ENCODE assay signal across 1 cellular context in the genomic region with DNA sequence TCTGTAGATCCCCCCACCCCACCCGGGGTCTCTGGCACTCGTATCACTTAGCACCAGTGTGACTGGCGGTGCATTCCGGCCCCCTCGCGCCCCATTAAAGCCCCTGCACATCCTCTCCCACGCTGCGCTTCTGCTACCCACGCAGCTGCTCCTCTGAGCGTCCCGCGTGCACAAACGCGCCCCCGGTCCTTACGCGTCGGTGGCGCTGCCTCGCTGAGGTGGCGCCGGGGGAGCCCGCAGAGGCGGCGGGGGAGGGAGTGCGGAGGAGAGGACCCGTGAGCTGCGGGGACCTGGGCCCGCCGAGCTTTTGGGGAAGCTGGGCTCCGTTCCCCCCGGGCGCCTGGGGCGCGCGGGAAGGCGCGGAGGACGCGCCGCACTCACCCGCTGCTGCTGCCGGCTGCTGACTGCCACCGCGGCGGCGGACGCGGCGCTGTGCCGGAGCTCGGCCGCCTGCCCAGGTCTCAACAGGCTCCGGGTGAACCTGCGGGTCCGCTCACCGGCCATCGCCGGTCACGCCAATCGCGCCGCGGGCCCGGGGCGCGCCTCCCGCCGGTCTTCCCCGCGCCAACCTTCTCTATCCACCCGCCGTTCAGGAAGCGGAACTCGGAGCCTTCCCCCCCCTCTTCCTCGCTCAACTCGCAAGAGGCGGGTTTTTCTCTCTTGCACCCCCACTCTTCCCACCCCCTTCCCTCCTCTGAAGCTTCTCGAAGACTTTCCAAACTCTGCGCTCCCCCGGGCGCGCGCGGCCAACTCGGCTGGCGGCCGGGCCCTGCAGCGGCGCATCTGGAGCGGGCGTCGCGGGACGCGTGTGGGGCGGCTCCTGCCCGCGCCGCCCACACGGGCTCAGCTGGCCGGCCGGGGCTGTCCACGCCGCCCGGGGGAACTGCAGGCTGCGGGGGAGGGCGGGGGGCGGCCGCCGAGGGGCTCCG.
TF ChIP-seq lines count a peak whose summit lies in the region.

A gene (minus strand): TSS at position 598 of the 929 bp plus-strand sequence. CDS start 94 bp downstream, at position 504.

TF ChIP-seq in HEK293, 187 proteins besides CTCF, POLR2A, EP300 and RAD21 (continued from another document and continues in another):
- TF ChIP-seq, protein P1, sequence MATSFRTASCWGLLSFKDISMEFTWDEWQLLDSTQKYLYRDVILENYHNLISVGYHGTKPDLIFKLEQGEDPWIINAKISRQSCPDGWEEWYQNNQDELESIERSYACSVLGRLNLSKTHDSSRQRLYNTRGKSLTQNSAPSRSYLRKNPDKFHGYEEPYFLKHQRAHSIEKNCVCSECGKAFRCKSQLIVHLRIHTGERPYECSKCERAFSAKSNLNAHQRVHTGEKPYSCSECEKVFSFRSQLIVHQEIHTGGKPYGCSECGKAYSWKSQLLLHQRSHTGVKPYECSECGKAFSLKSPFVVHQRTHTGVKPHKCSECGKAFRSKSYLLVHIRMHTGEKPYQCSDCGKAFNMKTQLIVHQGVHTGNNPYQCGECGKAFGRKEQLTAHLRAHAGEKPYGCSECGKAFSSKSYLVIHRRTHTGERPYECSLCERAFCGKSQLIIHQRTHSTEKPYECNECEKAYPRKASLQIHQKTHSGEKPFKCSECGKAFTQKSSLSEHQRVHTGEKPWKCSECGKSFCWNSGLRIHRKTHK (tag by site-specific recombination; IDR thresholded peaks at IDR 0.05): no peak
- no peak for TF ChIP-seq ZNF112 (tag by site-specific recombination; IDR thresholded peaks at IDR 0.05)
- peak; percentile 78 for TF ChIP-seq EGR2 (tag by site-specific recombination; IDR thresholded peaks at IDR 0.05; ENCODE audit: low read depth)
- TF ChIP-seq, protein P2, sequence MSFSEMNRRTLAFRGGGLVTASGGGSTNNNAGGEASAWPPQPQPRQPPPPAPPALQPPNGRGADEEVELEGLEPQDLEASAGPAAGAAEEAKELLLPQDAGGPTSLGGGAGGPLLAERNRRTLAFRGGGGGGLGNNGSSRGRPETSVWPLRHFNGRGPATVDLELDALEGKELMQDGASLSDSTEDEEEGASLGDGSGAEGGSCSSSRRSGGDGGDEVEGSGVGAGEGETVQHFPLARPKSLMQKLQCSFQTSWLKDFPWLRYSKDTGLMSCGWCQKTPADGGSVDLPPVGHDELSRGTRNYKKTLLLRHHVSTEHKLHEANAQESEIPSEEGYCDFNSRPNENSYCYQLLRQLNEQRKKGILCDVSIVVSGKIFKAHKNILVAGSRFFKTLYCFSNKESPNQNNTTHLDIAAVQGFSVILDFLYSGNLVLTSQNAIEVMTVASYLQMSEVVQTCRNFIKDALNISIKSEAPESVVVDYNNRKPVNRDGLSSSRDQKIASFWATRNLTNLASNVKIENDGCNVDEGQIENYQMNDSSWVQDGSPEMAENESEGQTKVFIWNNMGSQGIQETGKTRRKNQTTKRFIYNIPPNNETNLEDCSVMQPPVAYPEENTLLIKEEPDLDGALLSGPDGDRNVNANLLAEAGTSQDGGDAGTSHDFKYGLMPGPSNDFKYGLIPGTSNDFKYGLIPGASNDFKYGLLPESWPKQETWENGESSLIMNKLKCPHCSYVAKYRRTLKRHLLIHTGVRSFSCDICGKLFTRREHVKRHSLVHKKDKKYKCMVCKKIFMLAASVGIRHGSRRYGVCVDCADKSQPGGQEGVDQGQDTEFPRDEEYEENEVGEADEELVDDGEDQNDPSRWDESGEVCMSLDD (tag by site-specific recombination; IDR thresholded peaks at IDR 0.05): peak; percentile 30; the same call in 1 of the 2 replicates
- TF ChIP-seq, protein P3, sequence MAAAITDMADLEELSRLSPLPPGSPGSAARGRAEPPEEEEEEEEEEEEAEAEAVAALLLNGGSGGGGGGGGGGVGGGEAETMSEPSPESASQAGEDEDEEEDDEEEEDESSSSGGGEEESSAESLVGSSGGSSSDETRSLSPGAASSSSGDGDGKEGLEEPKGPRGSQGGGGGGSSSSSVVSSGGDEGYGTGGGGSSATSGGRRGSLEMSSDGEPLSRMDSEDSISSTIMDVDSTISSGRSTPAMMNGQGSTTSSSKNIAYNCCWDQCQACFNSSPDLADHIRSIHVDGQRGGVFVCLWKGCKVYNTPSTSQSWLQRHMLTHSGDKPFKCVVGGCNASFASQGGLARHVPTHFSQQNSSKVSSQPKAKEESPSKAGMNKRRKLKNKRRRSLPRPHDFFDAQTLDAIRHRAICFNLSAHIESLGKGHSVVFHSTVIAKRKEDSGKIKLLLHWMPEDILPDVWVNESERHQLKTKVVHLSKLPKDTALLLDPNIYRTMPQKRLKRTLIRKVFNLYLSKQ (tag by site-specific recombination; IDR thresholded peaks at IDR 0.05; ENCODE audit: borderline replicate concordance): no peak
- TF ChIP-seq GLIS1 (tag by site-specific recombination; IDR thresholded peaks at IDR 0.05): no peak
- TF ChIP-seq, protein P4, sequence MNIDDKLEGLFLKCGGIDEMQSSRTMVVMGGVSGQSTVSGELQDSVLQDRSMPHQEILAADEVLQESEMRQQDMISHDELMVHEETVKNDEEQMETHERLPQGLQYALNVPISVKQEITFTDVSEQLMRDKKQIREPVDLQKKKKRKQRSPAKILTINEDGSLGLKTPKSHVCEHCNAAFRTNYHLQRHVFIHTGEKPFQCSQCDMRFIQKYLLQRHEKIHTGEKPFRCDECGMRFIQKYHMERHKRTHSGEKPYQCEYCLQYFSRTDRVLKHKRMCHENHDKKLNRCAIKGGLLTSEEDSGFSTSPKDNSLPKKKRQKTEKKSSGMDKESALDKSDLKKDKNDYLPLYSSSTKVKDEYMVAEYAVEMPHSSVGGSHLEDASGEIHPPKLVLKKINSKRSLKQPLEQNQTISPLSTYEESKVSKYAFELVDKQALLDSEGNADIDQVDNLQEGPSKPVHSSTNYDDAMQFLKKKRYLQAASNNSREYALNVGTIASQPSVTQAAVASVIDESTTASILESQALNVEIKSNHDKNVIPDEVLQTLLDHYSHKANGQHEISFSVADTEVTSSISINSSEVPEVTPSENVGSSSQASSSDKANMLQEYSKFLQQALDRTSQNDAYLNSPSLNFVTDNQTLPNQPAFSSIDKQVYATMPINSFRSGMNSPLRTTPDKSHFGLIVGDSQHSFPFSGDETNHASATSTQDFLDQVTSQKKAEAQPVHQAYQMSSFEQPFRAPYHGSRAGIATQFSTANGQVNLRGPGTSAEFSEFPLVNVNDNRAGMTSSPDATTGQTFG (tag by site-specific recombination; IDR thresholded peaks at IDR 0.05; ENCODE audit: borderline replicate concordance): no peak
- TF ChIP-seq ZNF791 (tag by site-specific recombination; IDR thresholded peaks at IDR 0.05): no peak
- TF ChIP-seq, protein P5, sequence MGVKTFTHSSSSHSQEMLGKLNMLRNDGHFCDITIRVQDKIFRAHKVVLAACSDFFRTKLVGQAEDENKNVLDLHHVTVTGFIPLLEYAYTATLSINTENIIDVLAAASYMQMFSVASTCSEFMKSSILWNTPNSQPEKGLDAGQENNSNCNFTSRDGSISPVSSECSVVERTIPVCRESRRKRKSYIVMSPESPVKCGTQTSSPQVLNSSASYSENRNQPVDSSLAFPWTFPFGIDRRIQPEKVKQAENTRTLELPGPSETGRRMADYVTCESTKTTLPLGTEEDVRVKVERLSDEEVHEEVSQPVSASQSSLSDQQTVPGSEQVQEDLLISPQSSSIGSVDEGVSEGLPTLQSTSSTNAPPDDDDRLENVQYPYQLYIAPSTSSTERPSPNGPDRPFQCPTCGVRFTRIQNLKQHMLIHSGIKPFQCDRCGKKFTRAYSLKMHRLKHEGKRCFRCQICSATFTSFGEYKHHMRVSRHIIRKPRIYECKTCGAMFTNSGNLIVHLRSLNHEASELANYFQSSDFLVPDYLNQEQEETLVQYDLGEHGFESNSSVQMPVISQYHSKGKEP (tag by site-specific recombination; IDR thresholded peaks at IDR 0.05): no peak
- TF ChIP-seq, protein P6, sequence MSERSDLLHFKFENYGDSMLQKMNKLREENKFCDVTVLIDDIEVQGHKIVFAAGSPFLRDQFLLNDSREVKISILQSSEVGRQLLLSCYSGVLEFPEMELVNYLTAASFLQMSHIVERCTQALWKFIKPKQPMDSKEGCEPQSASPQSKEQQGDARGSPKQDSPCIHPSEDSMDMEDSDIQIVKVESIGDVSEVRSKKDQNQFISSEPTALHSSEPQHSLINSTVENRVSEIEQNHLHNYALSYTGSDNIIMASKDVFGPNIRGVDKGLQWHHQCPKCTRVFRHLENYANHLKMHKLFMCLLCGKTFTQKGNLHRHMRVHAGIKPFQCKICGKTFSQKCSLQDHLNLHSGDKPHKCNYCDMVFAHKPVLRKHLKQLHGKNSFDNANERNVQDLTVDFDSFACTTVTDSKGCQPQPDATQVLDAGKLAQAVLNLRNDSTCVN (tag by site-specific recombination; optimal IDR thresholded peaks at IDR 0.05): peak; percentile 77
- no peak for TF ChIP-seq ZNF433 (tag by site-specific recombination; IDR thresholded peaks at IDR 0.05; ENCODE audit: low read depth)
- TF ChIP-seq, protein P7, sequence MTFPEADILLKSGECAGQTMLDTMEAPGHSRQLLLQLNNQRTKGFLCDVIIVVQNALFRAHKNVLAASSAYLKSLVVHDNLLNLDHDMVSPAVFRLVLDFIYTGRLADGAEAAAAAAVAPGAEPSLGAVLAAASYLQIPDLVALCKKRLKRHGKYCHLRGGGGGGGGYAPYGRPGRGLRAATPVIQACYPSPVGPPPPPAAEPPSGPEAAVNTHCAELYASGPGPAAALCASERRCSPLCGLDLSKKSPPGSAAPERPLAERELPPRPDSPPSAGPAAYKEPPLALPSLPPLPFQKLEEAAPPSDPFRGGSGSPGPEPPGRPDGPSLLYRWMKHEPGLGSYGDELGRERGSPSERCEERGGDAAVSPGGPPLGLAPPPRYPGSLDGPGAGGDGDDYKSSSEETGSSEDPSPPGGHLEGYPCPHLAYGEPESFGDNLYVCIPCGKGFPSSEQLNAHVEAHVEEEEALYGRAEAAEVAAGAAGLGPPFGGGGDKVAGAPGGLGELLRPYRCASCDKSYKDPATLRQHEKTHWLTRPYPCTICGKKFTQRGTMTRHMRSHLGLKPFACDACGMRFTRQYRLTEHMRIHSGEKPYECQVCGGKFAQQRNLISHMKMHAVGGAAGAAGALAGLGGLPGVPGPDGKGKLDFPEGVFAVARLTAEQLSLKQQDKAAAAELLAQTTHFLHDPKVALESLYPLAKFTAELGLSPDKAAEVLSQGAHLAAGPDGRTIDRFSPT (tag by site-specific recombination; IDR thresholded peaks at IDR 0.05): no peak
- TF ChIP-seq ZNF48 (tag by site-specific recombination; IDR thresholded peaks at IDR 0.05): no peak
- TF ChIP-seq, protein P8, sequence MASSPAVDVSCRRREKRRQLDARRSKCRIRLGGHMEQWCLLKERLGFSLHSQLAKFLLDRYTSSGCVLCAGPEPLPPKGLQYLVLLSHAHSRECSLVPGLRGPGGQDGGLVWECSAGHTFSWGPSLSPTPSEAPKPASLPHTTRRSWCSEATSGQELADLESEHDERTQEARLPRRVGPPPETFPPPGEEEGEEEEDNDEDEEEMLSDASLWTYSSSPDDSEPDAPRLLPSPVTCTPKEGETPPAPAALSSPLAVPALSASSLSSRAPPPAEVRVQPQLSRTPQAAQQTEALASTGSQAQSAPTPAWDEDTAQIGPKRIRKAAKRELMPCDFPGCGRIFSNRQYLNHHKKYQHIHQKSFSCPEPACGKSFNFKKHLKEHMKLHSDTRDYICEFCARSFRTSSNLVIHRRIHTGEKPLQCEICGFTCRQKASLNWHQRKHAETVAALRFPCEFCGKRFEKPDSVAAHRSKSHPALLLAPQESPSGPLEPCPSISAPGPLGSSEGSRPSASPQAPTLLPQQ (tag by site-specific recombination; IDR thresholded peaks at IDR 0.05): no peak
- TF ChIP-seq KLF10 (tag by site-specific recombination; IDR thresholded peaks at IDR 0.05): no peak
- no peak for TF ChIP-seq ZNF175 (tag by site-specific recombination; IDR thresholded peaks at IDR 0.05)
- TF ChIP-seq, protein P9, sequence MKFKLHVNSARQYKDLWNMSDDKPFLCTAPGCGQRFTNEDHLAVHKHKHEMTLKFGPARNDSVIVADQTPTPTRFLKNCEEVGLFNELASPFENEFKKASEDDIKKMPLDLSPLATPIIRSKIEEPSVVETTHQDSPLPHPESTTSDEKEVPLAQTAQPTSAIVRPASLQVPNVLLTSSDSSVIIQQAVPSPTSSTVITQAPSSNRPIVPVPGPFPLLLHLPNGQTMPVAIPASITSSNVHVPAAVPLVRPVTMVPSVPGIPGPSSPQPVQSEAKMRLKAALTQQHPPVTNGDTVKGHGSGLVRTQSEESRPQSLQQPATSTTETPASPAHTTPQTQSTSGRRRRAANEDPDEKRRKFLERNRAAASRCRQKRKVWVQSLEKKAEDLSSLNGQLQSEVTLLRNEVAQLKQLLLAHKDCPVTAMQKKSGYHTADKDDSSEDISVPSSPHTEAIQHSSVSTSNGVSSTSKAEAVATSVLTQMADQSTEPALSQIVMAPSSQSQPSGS (tag by site-specific recombination; IDR thresholded peaks at IDR 0.05; ENCODE audit: low read depth): no peak
- TF ChIP-seq, protein P10, sequence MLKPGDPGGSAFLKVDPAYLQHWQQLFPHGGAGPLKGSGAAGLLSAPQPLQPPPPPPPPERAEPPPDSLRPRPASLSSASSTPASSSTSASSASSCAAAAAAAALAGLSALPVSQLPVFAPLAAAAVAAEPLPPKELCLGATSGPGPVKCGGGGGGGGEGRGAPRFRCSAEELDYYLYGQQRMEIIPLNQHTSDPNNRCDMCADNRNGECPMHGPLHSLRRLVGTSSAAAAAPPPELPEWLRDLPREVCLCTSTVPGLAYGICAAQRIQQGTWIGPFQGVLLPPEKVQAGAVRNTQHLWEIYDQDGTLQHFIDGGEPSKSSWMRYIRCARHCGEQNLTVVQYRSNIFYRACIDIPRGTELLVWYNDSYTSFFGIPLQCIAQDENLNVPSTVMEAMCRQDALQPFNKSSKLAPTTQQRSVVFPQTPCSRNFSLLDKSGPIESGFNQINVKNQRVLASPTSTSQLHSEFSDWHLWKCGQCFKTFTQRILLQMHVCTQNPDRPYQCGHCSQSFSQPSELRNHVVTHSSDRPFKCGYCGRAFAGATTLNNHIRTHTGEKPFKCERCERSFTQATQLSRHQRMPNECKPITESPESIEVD (tag by site-specific recombination; IDR thresholded peaks at IDR 0.05): no peak
- peak; percentile 97 for TF ChIP-seq ZFHX2 (tag by site-specific recombination; conservative IDR thresholded peaks at IDR 0.05)
- TF ChIP-seq ZNF549 (tag by site-specific recombination; IDR thresholded peaks at IDR 0.05): no peak
- TF ChIP-seq ZNF391 (tag by site-specific recombination; IDR thresholded peaks at IDR 0.05; ENCODE audit: borderline replicate concordance, low read depth): no peak
- TF ChIP-seq TRIM28 (IDR thresholded peaks at IDR 0.05; ENCODE audit: borderline replicate concordance, low read length): no peak
- no peak for TF ChIP-seq SALL2 (tag by site-specific recombination; IDR thresholded peaks at IDR 0.05; ENCODE audit: borderline replicate concordance)
- no peak for TF ChIP-seq ZNF792 (tag by site-specific recombination; IDR thresholded peaks at IDR 0.05)
- no peak for TF ChIP-seq ZFP37 (tag by site-specific recombination; IDR thresholded peaks at IDR 0.05)
- TF ChIP-seq ZBTB8A (tag by site-specific recombination; IDR thresholded peaks at IDR 0.05): no peak
- TF ChIP-seq ZNF530 (tag by site-specific recombination; IDR thresholded peaks at IDR 0.05; ENCODE audit: low read depth): no peak
- peak; percentile 77 for TF ChIP-seq ZNF335 (tag by site-specific recombination; conservative IDR thresholded peaks at IDR 0.05)
- TF ChIP-seq MYNN (tag by site-specific recombination; IDR thresholded peaks at IDR 0.05; ENCODE audit: borderline replicate concordance): no peak
- TF ChIP-seq ZIC2 (tag by site-specific recombination; IDR thresholded peaks at IDR 0.05): peak; percentile 63
